In genomic region chr4:119173729-119174361, GRCh38 we compare ENCODE assay signal across 6 cellular contexts. TPM values are rescaled to one million over a fixed set of nuclear protein-coding genes. Genes with fewer than 3 reads are reported as not detected.
"Had no signal": no experiment of that assay in that cellular context is flagged by ENCODE, and none has a peak within 500 bp of the region (broad histone marks: within the 10 kb centered on the region; RNA-seq: fewer than 3 reads in every experiment).

No MANE protein-coding gene starts in this region.

RNA-seq across cellular contexts. Expression of gene MYOZ2, which starts 38.2 kb away (rescaled TPM):
- total RNA-seq: NCI-H460, OCI-LY7, PC-3, PC-9, Peyer's patch, SJSA1 had no signal
